ENCODE assay signal across 9 cellular contexts in the genomic region with DNA sequence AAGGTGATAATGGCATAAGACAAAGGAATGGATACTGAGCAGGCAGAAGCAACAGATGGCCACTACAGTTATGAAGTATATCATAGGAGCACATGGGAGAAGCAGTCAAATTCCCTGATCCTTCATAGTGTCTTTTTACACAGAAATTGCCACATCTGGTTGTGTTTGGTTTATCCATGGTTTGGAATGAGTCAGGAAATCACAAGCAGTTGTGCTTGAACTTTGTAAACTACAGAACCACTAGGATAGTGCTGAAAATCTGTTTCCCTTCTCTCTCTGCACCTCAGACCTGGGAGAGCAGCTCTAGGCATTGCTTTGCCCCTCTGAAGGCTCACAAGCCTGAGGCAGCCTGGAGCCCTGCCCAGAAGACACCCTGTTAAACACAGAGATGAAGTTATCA.
"Had no signal": no experiment of that assay in that cellular context is flagged by ENCODE, and none has a peak within 500 bp of the region (broad histone marks: within the 10 kb centered on the region; RNA-seq: fewer than 3 reads in every experiment).

No MANE protein-coding gene starts in this region.

- H2AFZ ChIP-seq: GM23338 had no signal

- DNase-seq: H9, HCEC 1CT, HFFc6, Karpas-422, KBM-7 had no signal

- H3K4me3 ChIP-seq: GM23338 had no signal

- H3K4me2 ChIP-seq: GM23338, KMS-11 had no signal

- ATAC-seq: GM23338, HepG2 had no signal

- H3K9ac ChIP-seq: KMS-11 had no signal

- H3K27ac ChIP-seq: HL-60, KMS-11 had no signal
